In genomic region chr2:74917702-74918619, GRCh38 we compare ENCODE assay signal across 1 cellular context.
TF ChIP-seq lines count a peak whose summit lies in the region.

No MANE protein-coding gene starts in this region.

TF ChIP-seq in H1, 55 proteins besides CTCF, POLR2A, EP300 and RAD21:
- TF ChIP-seq USF2 (IDR thresholded peaks at IDR 0.05; ENCODE audit: low read length) = no peak
